In the genomic region with DNA sequence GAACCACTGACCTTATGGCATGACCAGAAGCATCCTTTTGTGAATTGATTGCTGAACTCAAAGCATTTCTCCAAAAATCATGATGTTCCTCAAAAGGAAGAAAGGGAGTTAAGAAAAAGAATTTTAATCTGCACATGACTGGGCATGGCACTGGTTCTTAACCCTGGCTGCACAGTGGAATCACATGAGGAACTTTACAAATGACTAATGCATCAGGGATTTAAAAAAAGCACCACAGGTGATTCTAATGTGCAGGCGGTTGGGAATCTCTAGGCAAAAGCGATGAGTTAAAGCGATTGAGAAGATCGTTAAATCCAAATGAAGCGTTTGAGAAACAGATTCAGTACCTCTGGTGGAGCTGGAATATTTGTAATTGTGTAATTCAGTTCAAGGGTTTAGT, we compare ENCODE assay signal across 24 cellular contexts.
DNase-seq lines count a peak whose midpoint lies in the region; ATAC-seq, FAIRE-seq and TF ChIP-seq lines count a peak whose summit lies in the region.
"Had no signal": no experiment of that assay in that cellular context is flagged by ENCODE, and none has a peak within 500 bp of the region (broad histone marks: within the 10 kb centered on the region; RNA-seq: fewer than 3 reads in every experiment).

No MANE protein-coding gene starts in this region.

- H2AFZ ChIP-seq in GM23338 (peak overlapping the region; percentile 14; the same call in 1 of the 2 replicates), neural progenitor cell (replicated peaks) (peak overlapping the region; percentile 10)

- no peaks in the 10 kb centered on the region for H3K9me3 ChIP-seq in neural progenitor cell (ENCODE audit: low read depth)
- H3K9me3 ChIP-seq: BLaER1, Caco-2, HAP-1 had no signal

- H3K27ac ChIP-seq in GM23338 (ENCODE audit: low read depth) (no peak overlapping the region), foreskin keratinocyte (no peak overlapping the region), neural progenitor cell (no peak overlapping the region)
- H3K27ac ChIP-seq: BLaER1, C4-2B had no signal

- H3K27me3 Mint-ChIP-seq in GM23338 (ENCODE audit: insufficient read depth, low read depth, poor library complexity) (no peaks in the 10 kb centered on the region), neural progenitor cell (ENCODE audit: insufficient read depth, low read depth) (no peaks in the 10 kb centered on the region)
- H3K27me3 Mint-ChIP-seq: CD4-positive, CD25-positive, alpha-beta regulatory T cell had no signal

- no peak for FAIRE-seq in bronchial epithelial cell (lab: Jason Lieb, UNC)
- FAIRE-seq: A204.1, G401.6, GM12892, GM19239, H54 had no signal

- H4K20me1 ChIP-seq in GM23338 (replicated peaks; ENCODE audit: insufficient read depth) (no peaks in the 10 kb centered on the region), neural progenitor cell (ENCODE audit: low read depth) (no peaks in the 10 kb centered on the region)
- H4K20me1 ChIP-seq: BLaER1 had no signal

- no peaks in the 10 kb centered on the region for H3K9me2 ChIP-seq in GM23338 (ENCODE audit: insufficient read depth)

- no peak overlapping the region for H3K9ac ChIP-seq in neural progenitor cell
- H3K9ac ChIP-seq: BLaER1 had no signal

- H3K27ac Mint-ChIP-seq in GM23338 (no peak overlapping the region), neural progenitor cell (no peak overlapping the region)
- H3K27ac Mint-ChIP-seq: B cell; CD4-positive, CD25-positive, alpha-beta regulatory T cell; CD8-positive, alpha-beta T cell; HFFc6 had no signal

- H3K4me2 ChIP-seq in GM23338, result no peak overlapping the region
- no peak overlapping the region for H3K4me2 ChIP-seq in neural progenitor cell
- H3K4me2 ChIP-seq: BLaER1 had no signal

- H3K36me3 Mint-ChIP-seq in GM23338 (ENCODE audit: low read depth) (no peaks in the 10 kb centered on the region), neural progenitor cell (no peaks in the 10 kb centered on the region)
- H3K36me3 Mint-ChIP-seq: CD4-positive, CD25-positive, alpha-beta regulatory T cell; CD8-positive, alpha-beta T cell had no signal

- H3K4me1 ChIP-seq in GM23338 (ENCODE audit: insufficient read depth) (no peaks in the 10 kb centered on the region), foreskin keratinocyte (peaks cover 3% of the 10 kb centered on the region), neural progenitor cell (peaks cover 8% of the 10 kb centered on the region)
- H3K4me1 ChIP-seq: BLaER1, Caco-2 had no signal

- no peaks in the 10 kb centered on the region for H3F3A ChIP-seq in GM23338 (replicated peaks; ENCODE audit: low read depth)
- H3F3A ChIP-seq in neural progenitor cell (ENCODE audit: low read depth), result no peaks in the 10 kb centered on the region

- no peaks in the 10 kb centered on the region for H3K36me3 ChIP-seq in GM23338 (ENCODE audit: insufficient read depth)
- no peaks in the 10 kb centered on the region for H3K36me3 ChIP-seq in bronchial epithelial cell (ENCODE audit: control insufficient read depth, insufficient read depth, low read length)
- H3K36me3 ChIP-seq in neural progenitor cell, result no peaks in the 10 kb centered on the region
- H3K36me3 ChIP-seq: BLaER1, HAP-1 had no signal

- H3K4me1 Mint-ChIP-seq in GM23338, result no peaks in the 10 kb centered on the region
- peaks cover 9% of the 10 kb centered on the region for H3K4me1 Mint-ChIP-seq in neural progenitor cell
- H3K4me1 Mint-ChIP-seq: B cell; CD4-positive, CD25-positive, alpha-beta regulatory T cell had no signal

- TF ChIP-seq CTCF in GM23338 (conservative IDR thresholded peaks at IDR 0.05; ENCODE audit: low read depth in 2 of 2) (no peak), bronchial epithelial cell (IDR thresholded peaks at IDR 0.05; ENCODE audit: insufficient read depth, low read length, severe bottlenecking) (no peak), foreskin keratinocyte (conservative IDR thresholded peaks at IDR 0.05) (no peak), neural progenitor cell (IDR thresholded peaks at IDR 0.05) (no peak)

- DNase-seq in GM23338 (ENCODE audit: low spot score) (no peak), bronchial epithelial cell (ENCODE audit: low read depth) (peak; percentile 12), foreskin keratinocyte (peak in 1 of 2 donors; percentile 61), neural progenitor cell (ENCODE audit: low spot score) (no peak), activated gamma-delta T cell treated with Interleukin-2 at 50 U/mL for 16 hours (no peak)
- no peak for DNase-seq in stimulated activated CD4-positive, alpha-beta T cell treated with anti-CD3 and anti-CD28 coated beads, Interleukin-2, amount 100 ng/mL, for 48 hours
- DNase-seq: Caco-2; CD4-positive, CD25-positive, alpha-beta regulatory T cell; CD8-positive, alpha-beta T cell; DMS153; DND-41; GOT3; HFFc6 had no signal

- H3K4me3 Mint-ChIP-seq in GM23338, result no peak overlapping the region
- no peak overlapping the region for H3K4me3 Mint-ChIP-seq in neural progenitor cell
- H3K4me3 Mint-ChIP-seq: B cell; CD4-positive, CD25-positive, alpha-beta regulatory T cell; CD8-positive, alpha-beta T cell; HFFc6 had no signal

- no peak for ATAC-seq in GM23338
- peak; percentile 73 for ATAC-seq in foreskin keratinocyte
- ATAC-seq in GM18858 (IDR thresholded peaks at IDR 0.05; ENCODE audit: unreplicated experiment), result no peak
- ATAC-seq in GM21737 (IDR thresholded peaks at IDR 0.05; ENCODE audit: unreplicated experiment), result no peak
- ATAC-seq: CD8-positive, alpha-beta T cell had no signal

- H3K27me3 ChIP-seq in GM23338 (ENCODE audit: insufficient read depth) (no peaks in the 10 kb centered on the region), bronchial epithelial cell (ENCODE audit: control insufficient read depth, insufficient read depth, low read length) (no peaks in the 10 kb centered on the region), foreskin keratinocyte (no peaks in the 10 kb centered on the region), neural progenitor cell (no peaks in the 10 kb centered on the region)
- H3K27me3 ChIP-seq: BLaER1 had no signal

- H3K79me2 ChIP-seq in GM23338 (replicated peaks; ENCODE audit: insufficient read depth), result no peaks in the 10 kb centered on the region
- no peaks in the 10 kb centered on the region for H3K79me2 ChIP-seq in neural progenitor cell (ENCODE audit: low read depth)

- H3K9me3 Mint-ChIP-seq in GM23338 (no peaks in the 10 kb centered on the region), neural progenitor cell (no peaks in the 10 kb centered on the region)
- H3K9me3 Mint-ChIP-seq: HFFc6 had no signal

- H3K4me3 ChIP-seq in GM23338 (no peak overlapping the region), bronchial epithelial cell (ENCODE audit: low read depth, low read length) (no peak overlapping the region), neural progenitor cell (no peak overlapping the region)
- H3K4me3 ChIP-seq: BLaER1, HAP-1 had no signal

TF ChIP-seq in GM23338, 12 proteins besides CTCF, POLR2A, EP300 and RAD21 (continues in another document):
- TF ChIP-seq, protein P1, sequence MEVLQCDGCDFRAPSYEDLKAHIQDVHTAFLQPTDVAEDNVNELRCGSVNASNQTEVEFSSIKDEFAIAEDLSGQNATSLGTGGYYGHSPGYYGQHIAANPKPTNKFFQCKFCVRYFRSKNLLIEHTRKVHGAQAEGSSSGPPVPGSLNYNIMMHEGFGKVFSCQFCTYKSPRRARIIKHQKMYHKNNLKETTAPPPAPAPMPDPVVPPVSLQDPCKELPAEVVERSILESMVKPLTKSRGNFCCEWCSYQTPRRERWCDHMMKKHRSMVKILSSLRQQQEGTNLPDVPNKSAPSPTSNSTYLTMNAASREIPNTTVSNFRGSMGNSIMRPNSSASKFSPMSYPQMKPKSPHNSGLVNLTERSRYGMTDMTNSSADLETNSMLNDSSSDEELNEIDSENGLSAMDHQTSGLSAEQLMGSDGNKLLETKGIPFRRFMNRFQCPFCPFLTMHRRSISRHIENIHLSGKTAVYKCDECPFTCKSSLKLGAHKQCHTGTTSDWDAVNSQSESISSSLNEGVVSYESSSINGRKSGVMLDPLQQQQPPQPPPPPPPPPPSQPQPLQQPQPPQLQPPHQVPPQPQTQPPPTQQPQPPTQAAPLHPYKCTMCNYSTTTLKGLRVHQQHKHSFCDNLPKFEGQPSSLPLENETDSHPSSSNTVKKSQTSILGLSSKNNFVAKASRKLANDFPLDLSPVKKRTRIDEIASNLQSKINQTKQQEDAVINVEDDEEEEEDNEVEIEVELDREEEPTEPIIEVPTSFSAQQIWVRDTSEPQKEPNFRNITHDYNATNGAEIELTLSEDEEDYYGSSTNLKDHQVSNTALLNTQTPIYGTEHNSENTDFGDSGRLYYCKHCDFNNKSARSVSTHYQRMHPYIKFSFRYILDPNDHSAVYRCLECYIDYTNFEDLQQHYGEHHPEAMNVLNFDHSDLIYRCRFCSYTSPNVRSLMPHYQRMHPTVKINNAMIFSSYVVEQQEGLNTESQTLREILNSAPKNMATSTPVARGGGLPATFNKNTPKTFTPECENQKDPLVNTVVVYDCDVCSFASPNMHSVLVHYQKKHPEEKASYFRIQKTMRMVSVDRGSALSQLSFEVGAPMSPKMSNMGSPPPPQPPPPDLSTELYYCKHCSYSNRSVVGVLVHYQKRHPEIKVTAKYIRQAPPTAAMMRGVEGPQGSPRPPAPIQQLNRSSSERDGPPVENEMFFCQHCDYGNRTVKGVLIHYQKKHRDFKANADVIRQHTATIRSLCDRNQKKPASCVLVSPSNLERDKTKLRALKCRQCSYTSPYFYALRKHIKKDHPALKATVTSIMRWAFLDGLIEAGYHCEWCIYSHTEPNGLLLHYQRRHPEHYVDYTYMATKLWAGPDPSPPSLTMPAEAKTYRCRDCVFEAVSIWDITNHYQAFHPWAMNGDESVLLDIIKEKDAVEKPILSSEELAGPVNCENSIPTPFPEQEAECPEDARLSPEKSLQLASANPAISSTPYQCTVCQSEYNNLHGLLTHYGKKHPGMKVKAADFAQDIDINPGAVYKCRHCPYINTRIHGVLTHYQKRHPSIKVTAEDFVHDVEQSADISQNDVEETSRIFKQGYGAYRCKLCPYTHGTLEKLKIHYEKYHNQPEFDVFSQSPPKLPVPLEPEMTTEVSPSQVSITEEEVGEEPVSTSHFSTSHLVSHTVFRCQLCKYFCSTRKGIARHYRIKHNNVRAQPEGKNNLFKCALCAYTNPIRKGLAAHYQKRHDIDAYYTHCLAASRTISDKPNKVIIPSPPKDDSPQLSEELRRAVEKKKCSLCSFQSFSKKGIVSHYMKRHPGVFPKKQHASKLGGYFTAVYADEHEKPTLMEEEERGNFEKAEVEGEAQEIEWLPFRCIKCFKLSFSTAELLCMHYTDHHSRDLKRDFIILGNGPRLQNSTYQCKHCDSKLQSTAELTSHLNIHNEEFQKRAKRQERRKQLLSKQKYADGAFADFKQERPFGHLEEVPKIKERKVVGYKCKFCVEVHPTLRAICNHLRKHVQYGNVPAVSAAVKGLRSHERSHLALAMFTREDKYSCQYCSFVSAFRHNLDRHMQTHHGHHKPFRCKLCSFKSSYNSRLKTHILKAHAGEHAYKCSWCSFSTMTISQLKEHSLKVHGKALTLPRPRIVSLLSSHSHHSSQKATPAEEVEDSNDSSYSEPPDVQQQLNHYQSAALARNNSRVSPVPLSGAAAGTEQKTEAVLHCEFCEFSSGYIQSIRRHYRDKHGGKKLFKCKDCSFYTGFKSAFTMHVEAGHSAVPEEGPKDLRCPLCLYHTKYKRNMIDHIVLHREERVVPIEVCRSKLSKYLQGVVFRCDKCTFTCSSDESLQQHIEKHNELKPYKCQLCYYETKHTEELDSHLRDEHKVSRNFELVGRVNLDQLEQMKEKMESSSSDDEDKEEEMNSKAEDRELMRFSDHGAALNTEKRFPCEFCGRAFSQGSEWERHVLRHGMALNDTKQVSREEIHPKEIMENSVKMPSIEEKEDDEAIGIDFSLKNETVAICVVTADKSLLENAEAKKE (CRISPR knock-in tag; IDR thresholded peaks at IDR 0.05), result no peak
